ENCODE assay signal across 1 cellular context in the genomic region with DNA sequence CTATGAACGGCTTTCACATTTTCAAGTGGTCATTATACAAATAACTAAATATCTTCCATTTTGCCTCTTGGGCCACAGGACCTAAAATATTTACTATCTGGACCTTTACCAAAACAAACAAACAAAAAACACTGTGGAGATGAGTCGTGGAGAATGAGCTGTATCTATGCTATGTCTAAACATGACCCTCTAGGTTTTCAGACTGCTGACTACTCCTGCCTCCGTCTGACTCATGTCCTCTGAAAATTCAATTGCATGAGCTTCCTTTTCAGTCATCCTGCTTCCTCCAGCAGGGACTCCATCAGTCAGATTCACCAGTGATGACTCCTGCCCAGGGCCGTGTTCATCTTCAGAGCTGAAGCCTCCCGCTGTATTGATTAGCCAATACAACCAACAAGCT.
A peak's percentile ranks its signal among the peaks of the same experiment; 100 is the strongest.
TF ChIP-seq lines count a peak whose summit lies in the region.

No MANE protein-coding gene starts in this region.

TF ChIP-seq in HCT116, 20 proteins besides CTCF, POLR2A, EP300 and RAD21 (continued from another document):
- TF ChIP-seq ZBTB33 (IDR thresholded peaks at IDR 0.05; ENCODE audit: extremely low read depth, insufficient replicate concordance, low read length) (no peak), ZNF274 (IDR thresholded peaks at IDR 0.05; ENCODE audit: low read depth, low read length) (no peak), SRF (IDR thresholded peaks at IDR 0.05; ENCODE audit: low read depth) (peak; percentile 29; the same call in 1 of the 2 replicates), EZH2phosphoT487 (IDR thresholded peaks at IDR 0.05; ENCODE audit: borderline replicate concordance) (no peak), FOSL1 (IDR thresholded peaks at IDR 0.05; ENCODE audit: low read depth) (peak; percentile 89), CBX3 (IDR thresholded peaks at IDR 0.05; ENCODE audit: low read depth) (peak; percentile 84), TCF7L2 (IDR thresholded peaks at IDR 0.05; ENCODE audit: borderline replicate concordance, extremely low read depth, insufficient read depth, insufficient read length) (no peak), EGR1 (IDR thresholded peaks at IDR 0.05; ENCODE audit: low read depth) (no peak), SIN3A (IDR thresholded peaks at IDR 0.05; ENCODE audit: low read depth) (peak; percentile 45; the same call in 1 of the 2 replicates), JUND (IDR thresholded peaks at IDR 0.05) (peak; percentile 89), SP1 (IDR thresholded peaks at IDR 0.05; ENCODE audit: low read depth) (peak; percentile 75), ZFX (IDR thresholded peaks at IDR 0.05) (no peak), EZH2 (IDR thresholded peaks at IDR 0.05) (no peak)
- TF ChIP-seq, protein P1, sequence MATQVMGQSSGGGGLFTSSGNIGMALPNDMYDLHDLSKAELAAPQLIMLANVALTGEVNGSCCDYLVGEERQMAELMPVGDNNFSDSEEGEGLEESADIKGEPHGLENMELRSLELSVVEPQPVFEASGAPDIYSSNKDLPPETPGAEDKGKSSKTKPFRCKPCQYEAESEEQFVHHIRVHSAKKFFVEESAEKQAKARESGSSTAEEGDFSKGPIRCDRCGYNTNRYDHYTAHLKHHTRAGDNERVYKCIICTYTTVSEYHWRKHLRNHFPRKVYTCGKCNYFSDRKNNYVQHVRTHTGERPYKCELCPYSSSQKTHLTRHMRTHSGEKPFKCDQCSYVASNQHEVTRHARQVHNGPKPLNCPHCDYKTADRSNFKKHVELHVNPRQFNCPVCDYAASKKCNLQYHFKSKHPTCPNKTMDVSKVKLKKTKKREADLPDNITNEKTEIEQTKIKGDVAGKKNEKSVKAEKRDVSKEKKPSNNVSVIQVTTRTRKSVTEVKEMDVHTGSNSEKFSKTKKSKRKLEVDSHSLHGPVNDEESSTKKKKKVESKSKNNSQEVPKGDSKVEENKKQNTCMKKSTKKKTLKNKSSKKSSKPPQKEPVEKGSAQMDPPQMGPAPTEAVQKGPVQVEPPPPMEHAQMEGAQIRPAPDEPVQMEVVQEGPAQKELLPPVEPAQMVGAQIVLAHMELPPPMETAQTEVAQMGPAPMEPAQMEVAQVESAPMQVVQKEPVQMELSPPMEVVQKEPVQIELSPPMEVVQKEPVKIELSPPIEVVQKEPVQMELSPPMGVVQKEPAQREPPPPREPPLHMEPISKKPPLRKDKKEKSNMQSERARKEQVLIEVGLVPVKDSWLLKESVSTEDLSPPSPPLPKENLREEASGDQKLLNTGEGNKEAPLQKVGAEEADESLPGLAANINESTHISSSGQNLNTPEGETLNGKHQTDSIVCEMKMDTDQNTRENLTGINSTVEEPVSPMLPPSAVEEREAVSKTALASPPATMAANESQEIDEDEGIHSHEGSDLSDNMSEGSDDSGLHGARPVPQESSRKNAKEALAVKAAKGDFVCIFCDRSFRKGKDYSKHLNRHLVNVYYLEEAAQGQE (IDR thresholded peaks at IDR 0.05; ENCODE audit: low read depth), result no peak
